Comparison of ENCODE assay signal across 22 cellular contexts in the genomic region with DNA sequence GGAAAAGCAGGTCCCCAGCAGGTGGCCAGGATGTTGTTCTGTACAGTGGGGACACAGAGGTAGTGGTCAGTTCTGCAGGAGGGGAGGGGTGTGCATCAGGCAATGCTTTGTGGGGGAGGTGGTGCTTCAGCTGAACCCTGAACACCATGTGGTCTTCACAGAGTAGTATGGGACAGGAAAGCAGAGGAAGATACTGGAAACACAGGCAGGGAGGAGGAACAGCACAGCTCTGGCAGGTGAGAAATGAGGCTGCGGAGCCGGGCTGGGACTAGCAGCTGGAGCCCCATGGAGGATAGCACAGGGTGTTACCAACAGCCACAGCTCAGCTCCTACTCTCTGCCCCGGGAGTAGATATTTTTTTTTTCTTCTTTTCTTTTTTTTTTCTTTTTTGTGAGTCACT.
DNase-seq lines count a peak whose midpoint lies in the region; ATAC-seq and TF ChIP-seq lines count a peak whose summit lies in the region.
"Had no signal": no experiment of that assay in that cellular context is flagged by ENCODE, and none has a peak within 500 bp of the region (broad histone marks: within the 10 kb centered on the region; RNA-seq: fewer than 3 reads in every experiment).

No MANE protein-coding gene starts in this region.

- H3K27me3 Mint-ChIP-seq in activated CD4-positive, alpha-beta T cell treated with anti-CD3 and anti-CD28 coated beads, Interleukin-2, amount 10 ng/mL, durations not matched to agents 7 days and 5 days: no peaks in the 10 kb centered on the region
- H3K27me3 Mint-ChIP-seq in activated T-helper 17 cell treated with anti-CD3 and anti-CD28 coated beads, Interleukin-2, amount 50 U/mL, for 72 hours: no peaks in the 10 kb centered on the region

- H3K9me3 Mint-ChIP-seq in activated CD4-positive, alpha-beta T cell treated with anti-CD3 and anti-CD28 coated beads, Interleukin-2, amount 10 ng/mL, durations not matched to agents 7 days and 5 days: peaks cover 3% of the 10 kb centered on the region
- peaks cover 3% of the 10 kb centered on the region for H3K9me3 Mint-ChIP-seq in activated T-helper 17 cell treated with anti-CD3 and anti-CD28 coated beads, Interleukin-2, amount 50 U/mL, for 72 hours

- no peak for DNase-seq in activated CD4-positive, alpha-beta T cell treated with anti-CD3 and anti-CD28 coated beads, Interleukin-2, amount 10 ng/mL, durations not matched to agents 7 days and 5 days
- no peak for DNase-seq in activated CD4-positive, alpha-beta T cell treated with anti-CD3 and anti-CD28 coated beads, Interleukin-2, amount 50 U/mL, for 4 hours
- peak; percentile 33 for DNase-seq in islet precursor cell
- DNase-seq in spleen: peak; percentile 45
- DNase-seq: 8988T, DMS53, GM23248, MG63, NCI-H1417, NCI-H1694 treated with DMSO at 0.1 percent for 48 hours, NCI-H2081 treated with DMSO at 0.1 percent for 48 hours, NCI-H2171 treated with DMSO at 0.1 percent for 48 hours, NCI-H524 treated with DMSO at 0.1 percent for 48 hours, NCI-H82 had no signal

- H3K4me1 ChIP-seq in spleen: no peaks in the 10 kb centered on the region

- peak overlapping the region; percentile 48 for H3K27ac Mint-ChIP-seq in activated CD4-positive, alpha-beta T cell treated with anti-CD3 and anti-CD28 coated beads, Interleukin-2, amount 10 ng/mL, durations not matched to agents 7 days and 5 days
- peak overlapping the region; percentile 14 for H3K27ac Mint-ChIP-seq in activated T-helper 17 cell treated with anti-CD3 and anti-CD28 coated beads, Interleukin-2, amount 50 U/mL, for 72 hours

- H3K27ac ChIP-seq in spleen: no peak overlapping the region
- H3K27ac ChIP-seq: C4-2B, GM23248 had no signal

- POLR2A ChIA-PET in activated CD4-positive, alpha-beta T cell treated with anti-CD3 and anti-CD28 coated beads, Interleukin-2, amount 10 ng/mL, durations not matched to agents 7 days and 5 days (lab: Charles Lee): no interaction called here

- no peak for TF ChIP-seq POLR2A in spleen (IDR thresholded peaks at IDR 0.05)

- WGBS in spleen, 5 donors: 72 to 92% (median 83%) methylated on average over 3 of the region's 3 CpGs

- no peaks in the 10 kb centered on the region for H3K36me3 ChIP-seq in spleen
- H3K36me3 ChIP-seq: MG63 had no signal

- no peaks in the 10 kb centered on the region for H3K4me1 Mint-ChIP-seq in activated CD4-positive, alpha-beta T cell treated with anti-CD3 and anti-CD28 coated beads, Interleukin-2, amount 10 ng/mL, durations not matched to agents 7 days and 5 days
- H3K4me1 Mint-ChIP-seq in activated T-helper 17 cell treated with anti-CD3 and anti-CD28 coated beads, Interleukin-2, amount 50 U/mL, for 72 hours: peaks cover 15% of the 10 kb centered on the region

- intact Hi-C loops in spleen (cut with DNase I; ENCODE audit: low total_unique reads): no loop called here

- H3K27me3 ChIP-seq in spleen (replicated peaks in 1 of 7): no peaks in the 10 kb centered on the region
- H3K27me3 ChIP-seq: MG63 had no signal

- no peak overlapping the region for H3K4me3 ChIP-seq in spleen
- H3K4me3 ChIP-seq: GM23248, MG63 had no signal

- H3K36me3 Mint-ChIP-seq in activated CD4-positive, alpha-beta T cell treated with anti-CD3 and anti-CD28 coated beads, Interleukin-2, amount 10 ng/mL, durations not matched to agents 7 days and 5 days (ENCODE audit: low read depth): no peaks in the 10 kb centered on the region
- H3K36me3 Mint-ChIP-seq in activated T-helper 17 cell treated with anti-CD3 and anti-CD28 coated beads, Interleukin-2, amount 50 U/mL, for 72 hours (ENCODE audit: low read depth): no peaks in the 10 kb centered on the region

- H3K4me3 Mint-ChIP-seq in activated CD4-positive, alpha-beta T cell treated with anti-CD3 and anti-CD28 coated beads, Interleukin-2, amount 10 ng/mL, durations not matched to agents 7 days and 5 days: no peak overlapping the region
- peak overlapping the region; percentile 40 for H3K4me3 Mint-ChIP-seq in activated T-helper 17 cell treated with anti-CD3 and anti-CD28 coated beads, Interleukin-2, amount 50 U/mL, for 72 hours

- peaks cover 0 to 3% (median 0%) of the 10 kb centered on the region in 8 donors for H3K9me3 ChIP-seq in spleen
- H3K9me3 ChIP-seq: MG63 had no signal

- ATAC-seq in activated T-helper 17 cell treated with anti-CD3 and anti-CD28 coated beads, Interleukin-2, amount 50 U/mL, for 72 hours (replicated peaks): peak; percentile 6
- ATAC-seq in HG02571 (IDR thresholded peaks at IDR 0.05; ENCODE audit: unreplicated experiment): no peak
- no peak for ATAC-seq in GM21737 (IDR thresholded peaks at IDR 0.05; ENCODE audit: unreplicated experiment)
- ATAC-seq in GM18868 (IDR thresholded peaks at IDR 0.05; ENCODE audit: unreplicated experiment): no peak
- ATAC-seq: HCT116, Panc1, SK-N-SH treated with all-trans-retinoic acid at 6 μM for 48 hours had no signal

- CTCF ChIA-PET in activated CD4-positive, alpha-beta T cell treated with anti-CD3 and anti-CD28 coated beads, Interleukin-2, amount 10 ng/mL, durations not matched to agents 7 days and 5 days (lab: Charles Lee): no interaction called here

- no peak for TF ChIP-seq CTCF in spleen (IDR thresholded peaks at IDR 0.05 in 8 of 11, conservative IDR thresholded peaks at IDR 0.05 in 3 of 11)

Comparison
In these comparisons a context has a peak if more than half of its experiments do, and no peak if none do; other contexts are left out.
1. DNase-seq: peak in islet precursor cell (single experiment) and spleen (single experiment); none in activated CD4-positive, alpha-beta T cell treated with anti-CD3 and anti-CD28 coated beads, Interleukin-2, amount 10 ng/mL, durations not matched to agents 7 days and 5 days (single experiment) and activated CD4-positive, alpha-beta T cell treated with anti-CD3 and anti-CD28 coated beads, Interleukin-2, amount 50 U/mL, for 4 hours (0 of 2).